Comparison of ENCODE assay signal across 15 cellular contexts in genomic region chr4:83207497-83208105, GRCh38.
DNase-seq lines count a peak whose midpoint lies in the region; ATAC-seq and TF ChIP-seq lines count a peak whose summit lies in the region.
"Had no signal": no experiment of that assay in that cellular context is flagged by ENCODE, and none has a peak within 500 bp of the region (broad histone marks: within the 10 kb centered on the region; RNA-seq: fewer than 3 reads in every experiment).

No MANE protein-coding gene starts in this region.

- intact Hi-C loops in left lung (cut with DNase I): no loop called here

- no peak overlapping the region for H3K27ac ChIP-seq in AG04450 (ENCODE audit: low read depth, low read length)
- H3K27ac ChIP-seq in left lung: no peak overlapping the region
- H3K27ac ChIP-seq: BLaER1 treated with 17β-estradiol and CSF1 and Interleukin-3, amounts not matched to agents 10 nM and 100 nM; KMS-11; thoracic aorta had no signal

- peak; percentile 36 for DNase-seq in AG04450 (ENCODE audit: low read depth, low spot score)
- DNase-seq in HT-29 (ENCODE audit: low spot score): peak; percentile 85
- peak; percentile 47 to 90 for DNase-seq in cardiac fibroblast (ENCODE audit: low read depth in 2 of 2)
- no peak for DNase-seq in left lung
- DNase-seq in NCI-H2227 (lab: John Stamatoyannopoulos, UW; ENCODE audit: unreplicated experiment): no peak
- DNase-seq: activated T-cell treated with anti-CD3 and anti-CD28 coated beads, Interleukin-2, amount 50 U/mL, for 24 hours; nucleus accumbens; stimulated activated CD4-positive, alpha-beta T cell treated with anti-CD3 and anti-CD28 coated beads, Interleukin-4, amount 100 ng/mL, for 4 hours; T-helper 2 cell had no signal

- CTCF ChIA-PET in AG04450 (lab: Charles Lee): interaction anchor here (2.0 kb wide), 1 partner anchor 97 kb away, joined by 6 read pairs; no protein-coding TSS in a partner anchor

- POLR2A ChIA-PET in AG04450 (lab: Yijun Ruan, JAX): interaction anchor here (0.5 kb wide), 1 partner anchor 53 kb away, joined by 4 read pairs; no protein-coding TSS in a partner anchor

- H3K27me3 ChIP-seq in AG04450 (ENCODE audit: control insufficient read depth, insufficient read depth, low read length): peaks cover 6% of the 10 kb centered on the region
- H3K27me3 ChIP-seq in left lung: no peaks in the 10 kb centered on the region
- H3K27me3 ChIP-seq: BLaER1 treated with 17β-estradiol and CSF1 and Interleukin-3, amounts not matched to agents 10 nM and 100 nM had no signal

- H3K36me3 ChIP-seq in left lung: no peaks in the 10 kb centered on the region
- H3K36me3 ChIP-seq: BLaER1 treated with 17β-estradiol and CSF1 and Interleukin-3, amounts not matched to agents 10 nM and 100 nM; thoracic aorta had no signal

- no peak overlapping the region for H3K4me3 ChIP-seq in AG04450 (ENCODE audit: low read depth, low read length)
- no peak overlapping the region for H3K4me3 ChIP-seq in cardiac fibroblast (replicated peaks in 1 of 2; ENCODE audit: low read depth in 2 of 2, low read length in 2 of 2)
- H3K4me3 ChIP-seq in left lung: no peak overlapping the region
- H3K4me3 ChIP-seq: BLaER1 treated with 17β-estradiol and CSF1 and Interleukin-3, amounts not matched to agents 10 nM and 100 nM; thoracic aorta had no signal

- peaks cover 0 to 3% of the 10 kb centered on the region in 2 donors for H3K4me1 ChIP-seq in left lung

- peak; percentile 78 for ATAC-seq in left lung
- ATAC-seq in GM21529 (IDR thresholded peaks at IDR 0.05; ENCODE audit: unreplicated experiment): no peak
- no peak for ATAC-seq in HG03045 (IDR thresholded peaks at IDR 0.05; ENCODE audit: unreplicated experiment)
- no peak for ATAC-seq in GM19452 (IDR thresholded peaks at IDR 0.05; ENCODE audit: unreplicated experiment)

- peaks cover 5% of the 10 kb centered on the region; the same call in 1 of the 2 replicates for H3K9me3 ChIP-seq in AG04450 (ENCODE audit: control insufficient read depth, insufficient read depth, low read length)
- no peaks in the 10 kb centered on the region for H3K9me3 ChIP-seq in left lung
- H3K9me3 ChIP-seq: thoracic aorta had no signal

- TF ChIP-seq CTCF in AG04450 (IDR thresholded peaks at IDR 0.05; ENCODE audit: low read depth, low read length) (no peak), cardiac fibroblast (IDR thresholded peaks at IDR 0.05; ENCODE audit: low read depth, low read length) (no peak), left lung (IDR thresholded peaks at IDR 0.05) (no peak)

Comparison
In these comparisons a context has a peak if more than half of its experiments do, and no peak if none do; other contexts are left out.
1. DNase-seq: peak in AG04450 (single experiment), HT-29 (single experiment) and cardiac fibroblast (2 of 2); none in left lung (0 of 2) and NCI-H2227 (single experiment).